ENCODE assay signal across 18 cellular contexts in the genomic region with DNA sequence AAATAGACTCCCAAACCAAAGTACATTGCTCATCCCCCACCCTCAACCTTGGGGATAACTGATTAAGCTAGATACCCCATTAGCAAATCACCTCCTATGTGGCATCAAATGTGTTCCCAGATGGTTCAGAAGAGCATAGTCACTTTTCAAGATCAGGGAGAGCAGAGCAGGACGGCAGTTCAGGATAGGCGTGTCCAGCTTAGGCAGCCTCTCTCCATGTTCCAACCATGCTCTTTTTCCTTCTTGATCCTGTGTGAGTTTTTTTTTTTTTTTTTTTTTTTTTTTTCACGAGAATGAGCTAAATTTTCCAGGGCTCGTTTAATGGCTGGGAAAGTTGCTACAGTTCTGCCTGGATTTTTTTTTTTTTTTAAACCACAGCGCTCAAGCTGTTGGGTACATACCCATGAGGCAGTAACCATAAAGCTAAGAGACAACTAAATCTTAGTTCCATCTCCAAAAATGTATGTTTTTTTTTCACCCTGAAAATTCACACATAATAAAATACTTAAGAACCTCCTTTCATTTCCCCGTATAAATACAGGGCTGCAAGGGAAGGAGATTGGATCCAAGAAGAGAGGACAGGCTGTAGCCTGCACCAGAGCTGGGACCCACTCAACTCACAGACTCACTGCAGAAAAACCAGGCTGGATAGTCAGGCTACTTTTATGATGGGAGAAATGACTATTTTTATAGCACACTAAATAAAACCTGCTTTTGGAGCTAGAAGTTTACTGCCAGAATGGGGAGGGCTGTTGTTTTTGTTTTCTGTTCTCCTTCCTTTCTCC.
DNase-seq lines count a peak whose midpoint lies in the region; ATAC-seq, FAIRE-seq and TF ChIP-seq lines count a peak whose summit lies in the region.
"Had no signal": no experiment of that assay in that cellular context is flagged by ENCODE, and none has a peak within 500 bp of the region (broad histone marks: within the 10 kb centered on the region; RNA-seq: fewer than 3 reads in every experiment).

No MANE protein-coding gene starts in this region.

- no peak overlapping the region for H2AFZ ChIP-seq in hepatocyte
- H2AFZ ChIP-seq: GM23338 had no signal

- H3K9me3 ChIP-seq in heart left ventricle: peaks cover 0 to 6% (median 0%) of the 10 kb centered on the region in 12 donors
- no peaks in the 10 kb centered on the region for H3K9me3 ChIP-seq in hepatocyte (ENCODE audit: low read depth)
- no peaks in the 10 kb centered on the region for H3K9me3 ChIP-seq in gastrocnemius medialis
- no peaks in the 10 kb centered on the region for H3K9me3 ChIP-seq in pancreas
- H3K9me3 ChIP-seq: SJCRH30 had no signal

- H4K20me1 ChIP-seq in hepatocyte (ENCODE audit: insufficient read depth, poor library complexity, severe bottlenecking): no peaks in the 10 kb centered on the region

- ATAC-seq in heart left ventricle (peak; percentile 38 to 71 (median 54)), Right ventricle myocardium superior (ENCODE audit: poor library complexity) (no peak), gastrocnemius medialis (peak; percentile 15 to 22), pancreas (no peak)
- ATAC-seq: GM23338 had no signal

- in situ Hi-C loops in gastrocnemius medialis (cut with MboI; ENCODE audit: low sequenced_read_pairs in 4 of 4): loop anchor here in 1 of 4 donors (25.0 kb wide), 1 partner anchor 462 kb away; no protein-coding TSS in a partner anchor

- no peaks in the 10 kb centered on the region for H3K36me3 Mint-ChIP-seq in activated CD4-positive, alpha-beta memory T cell treated with anti-CD3 and anti-CD28 coated beads for 36 hours

- CTCF ChIA-PET in activated CD4-positive, alpha-beta memory T cell treated with anti-CD3 and anti-CD28 coated beads for 36 hours (lab: Charles Lee): interaction anchor here (0.9 kb wide), 1 partner anchor 288 kb away, joined by 3 read pairs; no protein-coding TSS in a partner anchor

- TF ChIP-seq CTCF in heart left ventricle (IDR thresholded peaks at IDR 0.05): no peak
- TF ChIP-seq CTCF in hepatocyte (IDR thresholded peaks at IDR 0.05; ENCODE audit: poor library complexity): no peak
- no peak for TF ChIP-seq CTCF in gastrocnemius medialis (IDR thresholded peaks at IDR 0.05 in 4 of 5, conservative IDR thresholded peaks at IDR 0.05 in 1 of 5)
- TF ChIP-seq CTCF in pancreas (IDR thresholded peaks at IDR 0.05): no peak

- H3K4me1 ChIP-seq in heart left ventricle: peaks cover 0 to 16% (median 0%) of the 10 kb centered on the region in 12 donors
- H3K4me1 ChIP-seq in hepatocyte (ENCODE audit: insufficient read depth): peaks cover 4% of the 10 kb centered on the region
- H3K4me1 ChIP-seq in gastrocnemius medialis: peaks cover 15 to 27% of the 10 kb centered on the region in 2 donors
- H3K4me1 ChIP-seq in pancreas: no peaks in the 10 kb centered on the region
- H3K4me1 ChIP-seq: SJCRH30 had no signal

- no peaks in the 10 kb centered on the region for H3K27me3 ChIP-seq in heart left ventricle
- H3K27me3 ChIP-seq in hepatocyte: no peaks in the 10 kb centered on the region
- no peaks in the 10 kb centered on the region for H3K27me3 ChIP-seq in gastrocnemius medialis
- H3K27me3 ChIP-seq in pancreas: no peaks in the 10 kb centered on the region
- H3K27me3 ChIP-seq: SJCRH30 had no signal

- no peak overlapping the region for H3K4me3 Mint-ChIP-seq in activated CD4-positive, alpha-beta memory T cell treated with anti-CD3 and anti-CD28 coated beads for 36 hours
- H3K4me3 Mint-ChIP-seq: GM23338 had no signal

- no peaks in the 10 kb centered on the region for H3K9me2 ChIP-seq in hepatocyte (replicated peaks; ENCODE audit: insufficient read depth)

- POLR2A ChIA-PET in activated CD4-positive, alpha-beta memory T cell treated with anti-CD3 and anti-CD28 coated beads for 36 hours (lab: Charles Lee): no interaction called here

- H3K79me2 ChIP-seq in hepatocyte: peaks cover 23% of the 10 kb centered on the region

- 64 to 77% (median 68%) methylated on average over 6 of the region's 6 CpGs for WGBS in heart left ventricle, 4 donors
- 71% methylated on average over 6 of the region's 6 CpGs for WGBS in hepatocyte (ENCODE audit: low lambda C conversion rate, missing lambda C conversion rate)
- 77 to 82% methylated on average over 6 of the region's 6 CpGs for WGBS in pancreas, 2 donors

- H3K4me2 ChIP-seq in hepatocyte: no peak overlapping the region
- H3K4me2 ChIP-seq: GM23338 had no signal

- intact Hi-C loops in heart left ventricle (cut with DNase I): no loop called here
- intact Hi-C loops in Right ventricle myocardium superior (cut with DNase I): no loop called here
- intact Hi-C loops in gastrocnemius medialis (cut with DNase I; ENCODE audit: low total_unique reads): no loop called here
- intact Hi-C loops in activated CD4-positive, alpha-beta memory T cell treated with anti-CD3 and anti-CD28 coated beads for 36 hours (cut with micrococcal nuclease): no loop called here
- intact Hi-C loops in pancreas (cut with DNase I): no loop called here

- no peak overlapping the region for H3K27ac Mint-ChIP-seq in activated CD4-positive, alpha-beta memory T cell treated with anti-CD3 and anti-CD28 coated beads for 36 hours
- H3K27ac Mint-ChIP-seq: GM23338, IgD-negative memory B cell had no signal

- H3K27ac ChIP-seq in heart left ventricle: peak overlapping the region in 5 of 12 donors; percentile 3 to 44 (median 11)
- peak overlapping the region; percentile 69 for H3K27ac ChIP-seq in hepatocyte
- H3K27ac ChIP-seq in gastrocnemius medialis: no peak overlapping the region
- H3K27ac ChIP-seq in pancreas: no peak overlapping the region
- H3K27ac ChIP-seq: SJCRH30 had no signal

- H3K27me3 Mint-ChIP-seq in activated CD4-positive, alpha-beta memory T cell treated with anti-CD3 and anti-CD28 coated beads for 36 hours: peaks cover 2% of the 10 kb centered on the region
- H3K27me3 Mint-ChIP-seq: IgD-negative memory B cell had no signal

- no peak overlapping the region for H3K4me3 ChIP-seq in heart left ventricle
- no peak overlapping the region for H3K4me3 ChIP-seq in hepatocyte
- H3K4me3 ChIP-seq in gastrocnemius medialis: no peak overlapping the region
- H3K4me3 ChIP-seq in pancreas: no peak overlapping the region
- H3K4me3 ChIP-seq: GM23338, SJCRH30 had no signal

- peaks cover 3% of the 10 kb centered on the region for H3K4me1 Mint-ChIP-seq in activated CD4-positive, alpha-beta memory T cell treated with anti-CD3 and anti-CD28 coated beads for 36 hours (ENCODE audit: low read depth)

- H3K9me3 Mint-ChIP-seq in activated CD4-positive, alpha-beta memory T cell treated with anti-CD3 and anti-CD28 coated beads for 36 hours: peaks cover 3% of the 10 kb centered on the region

- DNase-seq in heart left ventricle: no peak
- no peak for DNase-seq in Right ventricle myocardium superior
- DNase-seq in hepatocyte (ENCODE audit: low spot score): peak; percentile 23
- DNase-seq in gastrocnemius medialis: no peak
- DNase-seq in GM19239 (ENCODE audit: insufficient read length, low spot score): no peak
- DNase-seq in activated CD4-positive, alpha-beta memory T cell treated with anti-CD3 and anti-CD28 coated beads for 36 hours: no peak
- no peak for DNase-seq in pancreas
- no peak for DNase-seq in NOMO-1 treated with DMSO at 0.1 percent for 48 hours (lab: John Stamatoyannopoulos, UW; ENCODE audit: unreplicated experiment)
- DNase-seq: DMS79 treated with DMSO at 0.1 percent for 48 hours, MV-4-11, NCI-H1436, NCI-H2029 treated with DMSO at 0.1 percent for 48 hours, NCI-H524, SJCRH30 had no signal

- FAIRE-seq in GM19239 (lab: Jason Lieb, UNC) (no peak), pancreas (lab: Jason Lieb, UNC) (no peak)
- FAIRE-seq: G401.6, GM12891 had no signal

- TF ChIP-seq POLR2A in heart left ventricle (IDR thresholded peaks at IDR 0.05) (no peak), gastrocnemius medialis (IDR thresholded peaks at IDR 0.05) (no peak)

- no peaks in the 10 kb centered on the region for H3K36me3 ChIP-seq in heart left ventricle
- no peaks in the 10 kb centered on the region for H3K36me3 ChIP-seq in hepatocyte (replicated peaks; ENCODE audit: insufficient read depth, low read depth)
- no peaks in the 10 kb centered on the region for H3K36me3 ChIP-seq in gastrocnemius medialis
- no peaks in the 10 kb centered on the region for H3K36me3 ChIP-seq in pancreas
- H3K36me3 ChIP-seq: SJCRH30 had no signal

Comparison
In these comparisons a context has a peak if more than half of its experiments do, and no peak if none do; other contexts are left out.
1. ATAC-seq: peak in heart left ventricle (4 of 4) and gastrocnemius medialis (2 of 2); none in Right ventricle myocardium superior (single experiment) and pancreas (0 of 4).